In the genomic region with DNA sequence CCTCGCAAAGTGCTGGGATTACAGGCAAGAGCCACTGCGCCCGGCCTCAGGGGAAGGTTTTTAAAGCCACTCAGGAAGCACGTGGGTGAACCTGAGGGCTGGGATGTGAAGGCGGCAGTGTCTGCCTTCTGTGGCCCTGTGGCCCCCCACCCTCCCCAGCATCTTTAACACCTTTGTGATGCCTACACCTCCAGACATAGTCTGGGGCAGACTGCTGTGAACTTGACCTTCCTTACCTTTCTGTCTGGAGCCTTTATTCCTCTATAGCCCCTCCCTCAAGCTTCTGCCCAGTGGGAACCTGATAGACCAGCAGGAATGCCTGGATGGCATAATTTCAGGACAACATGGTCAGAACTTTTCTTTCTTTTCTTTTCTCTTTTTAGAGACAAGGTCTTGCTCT, we compare ENCODE assay signal across 20 cellular contexts.
DNase-seq lines count a peak whose midpoint lies in the region; FAIRE-seq and TF ChIP-seq lines count a peak whose summit lies in the region.
"Had no signal": no experiment of that assay in that cellular context is flagged by ENCODE, and none has a peak within 500 bp of the region (broad histone marks: within the 10 kb centered on the region; RNA-seq: fewer than 3 reads in every experiment).

No MANE protein-coding gene starts in this region.

- H3K4me1 Mint-ChIP-seq in brain (peaks cover 23% of the 10 kb centered on the region), progenitor cell of endocrine pancreas (ENCODE audit: low read depth) (peaks cover 10% of the 10 kb centered on the region)
- H3K4me1 Mint-ChIP-seq: CD14-positive monocyte had no signal

- H3K9me3 ChIP-seq in HUES48 (ENCODE audit: control insufficient read depth, insufficient read depth, low read length) = no peaks in the 10 kb centered on the region
- H3K9me3 ChIP-seq: A549 had no signal

- H3K9me3 Mint-ChIP-seq in brain = peaks cover 0 to 5% (median 0%) of the 10 kb centered on the region in 5 experiments
- H3K9me3 Mint-ChIP-seq in progenitor cell of endocrine pancreas (ENCODE audit: low read depth) = no peaks in the 10 kb centered on the region
- H3K9me3 Mint-ChIP-seq: CD8-positive, alpha-beta T cell had no signal

- no peak overlapping the region for H3K9ac ChIP-seq in HUES48 (ENCODE audit: low read depth, low read length)

- H3K36me3 Mint-ChIP-seq in brain (peaks cover 18% of the 10 kb centered on the region), progenitor cell of endocrine pancreas (ENCODE audit: insufficient read depth) (no peaks in the 10 kb centered on the region)
- H3K36me3 Mint-ChIP-seq: CD14-positive monocyte; CD8-positive, alpha-beta T cell had no signal

- no peaks in the 10 kb centered on the region for H3K27me3 ChIP-seq in HUES48 (ENCODE audit: control insufficient read depth, insufficient read depth, low read length)

- H3K4me3 Mint-ChIP-seq in brain = no peak overlapping the region
- H3K4me3 Mint-ChIP-seq in progenitor cell of endocrine pancreas (ENCODE audit: low read depth) = no peak overlapping the region
- H3K4me3 Mint-ChIP-seq: CD14-positive monocyte; CD8-positive, alpha-beta T cell had no signal

- H3K27me3 Mint-ChIP-seq in brain = peaks cover 5% of the 10 kb centered on the region
- peaks cover 11% of the 10 kb centered on the region for H3K27me3 Mint-ChIP-seq in progenitor cell of endocrine pancreas

- H3K4me1 ChIP-seq in HUES48 (ENCODE audit: control insufficient read depth, insufficient read depth, low read length) = peaks cover 10% of the 10 kb centered on the region; the same call in 1 of the 2 replicates
- H3K4me1 ChIP-seq: A549 had no signal

- H3K36me3 ChIP-seq in HUES48 (ENCODE audit: control insufficient read depth, insufficient read depth, low read length) = peaks cover 4% of the 10 kb centered on the region; the same call in 1 of the 2 replicates

- H3K27ac ChIP-seq in HUES48 (ENCODE audit: low read depth, low read length) = peak overlapping the region; percentile 86
- H3K27ac ChIP-seq: A549 had no signal

- peak; percentile 25 for DNase-seq in iPS-NIHi11 (ENCODE audit: low spot score)
- no peak for DNase-seq in progenitor cell of endocrine pancreas (ENCODE audit: low spot score, unreplicated experiment)
- DNase-seq in medulla oblongata (ENCODE audit: extremely low spot score) = no peak
- no peak for DNase-seq in activated CD4-positive, alpha-beta T cell treated with anti-CD3 and anti-CD28 coated beads, Interleukin-2, amount 50 U/mL, for 1 hour
- no peak for DNase-seq in frontal cortex (ENCODE audit: low spot score in 2 of 2)
- DNase-seq in stimulated activated naive CD4-positive, alpha-beta T cell treated with Interleukin-2 at 50 U/mL for 16 hours (lab: John Stamatoyannopoulos, UW) = no peak
- DNase-seq: CD8-positive, alpha-beta T cell; COR-L47; DMS153; DMS79 treated with DMSO at 0.1 percent for 48 hours; EL had no signal

- peak overlapping the region in 3 of 5 experiments; percentile 64 to 83 (median 80) for H3K27ac Mint-ChIP-seq in brain
- H3K27ac Mint-ChIP-seq in progenitor cell of endocrine pancreas = peak overlapping the region; percentile 73
- H3K27ac Mint-ChIP-seq: CD14-positive monocyte; CD8-positive, alpha-beta T cell had no signal

- TF ChIP-seq CTCF in brain (conservative IDR thresholded peaks at IDR 0.05) (no peak), progenitor cell of endocrine pancreas (IDR thresholded peaks at IDR 0.05; ENCODE audit: unreplicated experiment) (no peak)

- no peak for FAIRE-seq in frontal cortex (lab: Jason Lieb, UNC)
- FAIRE-seq: A549, D721Med, G401.6, GM12891, H54, HepG2 had no signal

- H3K4me3 ChIP-seq in HUES48 (ENCODE audit: low read depth, low read length) = no peak overlapping the region
- H3K4me3 ChIP-seq: A549 had no signal
